In the genomic region with DNA sequence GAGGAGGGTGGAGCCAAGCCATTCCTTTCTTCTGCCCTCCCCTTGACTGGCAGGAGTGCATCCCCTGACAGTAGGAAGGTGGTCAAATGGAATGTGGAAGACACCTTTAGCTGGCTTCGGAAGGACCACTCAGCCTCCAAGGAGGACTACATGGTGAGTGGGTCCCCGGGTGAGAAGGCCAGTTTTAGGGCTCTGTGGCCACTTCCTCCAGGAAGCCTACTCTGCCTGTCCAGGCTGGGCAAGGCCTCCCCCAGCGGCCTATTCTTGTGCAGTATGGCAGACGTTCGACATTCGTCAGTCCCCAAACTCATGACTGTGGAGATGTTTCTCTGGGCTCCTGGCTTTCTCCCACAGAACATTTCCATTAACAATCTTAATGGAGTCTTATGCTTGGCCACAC, we compare ENCODE assay signal across 26 cellular contexts. TPM values are rescaled to one million over a fixed set of nuclear protein-coding genes. Genes with fewer than 3 reads are reported as not detected.
DNase-seq lines count a peak whose midpoint lies in the region; ATAC-seq, FAIRE-seq and TF ChIP-seq lines count a peak whose summit lies in the region.
"Had no signal": no experiment of that assay in that cellular context is flagged by ENCODE, and none has a peak within 500 bp of the region (broad histone marks: within the 10 kb centered on the region; RNA-seq: fewer than 3 reads in every experiment).

No MANE protein-coding gene starts in this region.

- H3K9me3 ChIP-seq in PC-3 (ENCODE audit: low read length) = no peaks in the 10 kb centered on the region
- H3K9me3 ChIP-seq in astrocyte (ENCODE audit: insufficient read depth, low read depth, low read length) = no peaks in the 10 kb centered on the region
- no peaks in the 10 kb centered on the region for H3K9me3 ChIP-seq in psoas muscle
- H3K9me3 ChIP-seq: ascending aorta, BE2C, Caco-2, neutrophil, prostate gland, thoracic aorta had no signal

- no peak overlapping the region for H3K9ac ChIP-seq in PC-3 (ENCODE audit: low read length)
- H3K9ac ChIP-seq in astrocyte (ENCODE audit: low read length) = peak overlapping the region; percentile 21

- no peaks in the 10 kb centered on the region for H3K4me1 ChIP-seq in PC-3 (ENCODE audit: insufficient read depth, low read length)
- H3K4me1 ChIP-seq in astrocyte (ENCODE audit: insufficient read depth, low read length) = peaks cover 4% of the 10 kb centered on the region
- H3K4me1 ChIP-seq in psoas muscle = peaks cover 27% of the 10 kb centered on the region
- H3K4me1 ChIP-seq: ascending aorta, BE2C, Caco-2, prostate gland had no signal

- H3K27ac ChIP-seq in PC-3 (ENCODE audit: low read length) = 0 out of 2 replicates have a peak overlapping the region, but pooled peaks have one; percentile 14
- H3K27ac ChIP-seq in astrocyte (ENCODE audit: low read depth, low read length) = peak overlapping the region; percentile 1
- peak overlapping the region; percentile 77 for H3K27ac ChIP-seq in psoas muscle
- H3K27ac ChIP-seq: ascending aorta, neutrophil, prostate gland, thoracic aorta had no signal

- CTCF ChIA-PET in activated CD8-positive, alpha-beta T cell treated with anti-CD3 and anti-CD28 coated beads for 36 hours (lab: Charles Lee) = interaction anchor here (0.7 to 3.6 kb wide), 8 partner anchors 9 to 172 kb away, joined by 3 to 20 read pairs (median 4); a partner anchor contains a TSS
- CTCF ChIA-PET in activated CD8-positive, alpha-beta T cell treated with anti-CD3 and anti-CD28 coated beads, Interleukin-2, amount 10 ng/mL, durations not matched to agents 7 days and 5 days (lab: Charles Lee) = interaction anchor here (1.0 to 2.2 kb wide), 4 partner anchors 20 to 145 kb away, joined by 3 to 14 read pairs (median 4); no protein-coding TSS in a partner anchor
- CTCF ChIA-PET in PC-3 (lab: Charles Lee) = no interaction called here

- ATAC-seq in activated CD8-positive, alpha-beta T cell treated with anti-CD3 and anti-CD28 coated beads for 36 hours = no peak
- ATAC-seq in activated CD8-positive, alpha-beta T cell treated with anti-CD3 and anti-CD28 coated beads, Interleukin-2, amount 10 ng/mL, durations not matched to agents 7 days and 5 days = no peak
- ATAC-seq in PC-3 (no peak), psoas muscle (no peak), HG03439 (IDR thresholded peaks at IDR 0.05; ENCODE audit: unreplicated experiment) (no peak)
- ATAC-seq: stimulated activated memory B cell treated with anti-CD40 and anti-IgM and Interleukin-4, amounts not matched to agents 10 μg/mL and 1 μg/mL and 100 μg/mL, for 72 hours had no signal

- no TSS peak for BruUV-seq in PC-3 (replicated peaks; lab: Mats Ljungman, UMichigan)

- intact Hi-C loops in activated CD8-positive, alpha-beta T cell treated with anti-CD3 and anti-CD28 coated beads for 36 hours (cut with micrococcal nuclease) = no loop called here
- intact Hi-C loops in PC-3 (cut with micrococcal nuclease) = no loop called here
- intact Hi-C loops in psoas muscle (cut with DNase I) = no loop called here

- peak overlapping the region; percentile 75 for H3K27ac Mint-ChIP-seq in activated CD8-positive, alpha-beta T cell treated with anti-CD3 and anti-CD28 coated beads for 36 hours
- H3K27ac Mint-ChIP-seq in activated CD8-positive, alpha-beta T cell treated with anti-CD3 and anti-CD28 coated beads, Interleukin-2, amount 10 ng/mL, durations not matched to agents 7 days and 5 days = no peak overlapping the region
- H3K27ac Mint-ChIP-seq in astrocyte (ENCODE audit: unreplicated experiment) = no peak overlapping the region

- H2AFZ ChIP-seq in PC-3 (ENCODE audit: low read length) (no peak overlapping the region), astrocyte (ENCODE audit: low read depth, low read length) (no peak overlapping the region)

- no peak for FAIRE-seq in astrocyte (lab: Jason Lieb, UNC)
- FAIRE-seq: A204.1, frontal cortex, kidney had no signal

- H4K20me1 ChIP-seq in PC-3 (ENCODE audit: low read length) = no peaks in the 10 kb centered on the region
- H4K20me1 ChIP-seq in astrocyte (ENCODE audit: insufficient read depth, low read length) = peaks cover 22% of the 10 kb centered on the region

- H3K36me3 Mint-ChIP-seq in activated CD8-positive, alpha-beta T cell treated with anti-CD3 and anti-CD28 coated beads for 36 hours (ENCODE audit: low read depth) = peaks cover 36% of the 10 kb centered on the region
- peaks cover 58% of the 10 kb centered on the region for H3K36me3 Mint-ChIP-seq in activated CD8-positive, alpha-beta T cell treated with anti-CD3 and anti-CD28 coated beads, Interleukin-2, amount 10 ng/mL, durations not matched to agents 7 days and 5 days (ENCODE audit: low read depth)
- H3K36me3 Mint-ChIP-seq in astrocyte (ENCODE audit: low read depth, unreplicated experiment) = peaks cover 30% of the 10 kb centered on the region

- H3K4me3 ChIP-seq in PC-3 (ENCODE audit: low read length) (no peak overlapping the region), astrocyte (ENCODE audit: insufficient read depth, low read depth, low read length) (no peak overlapping the region), psoas muscle (no peak overlapping the region)
- H3K4me3 ChIP-seq: ascending aorta, prostate gland, thoracic aorta had no signal

- no peak overlapping the region for H3K4me2 ChIP-seq in PC-3 (ENCODE audit: low read length)
- H3K4me2 ChIP-seq in astrocyte (ENCODE audit: low read length) = no peak overlapping the region

- DNase-seq in activated CD8-positive, alpha-beta T cell treated with anti-CD3 and anti-CD28 coated beads for 36 hours = no peak
- DNase-seq in activated CD8-positive, alpha-beta T cell treated with anti-CD3 and anti-CD28 coated beads, Interleukin-2, amount 10 ng/mL, durations not matched to agents 7 days and 5 days = no peak
- no peak for DNase-seq in PC-3
- DNase-seq in astrocyte (ENCODE audit: low read depth) = no peak
- DNase-seq in psoas muscle = no peak
- no peak for DNase-seq in D341Med (ENCODE audit: low spot score)
- no peak for DNase-seq in NCI-H226
- DNase-seq: activated CD4-positive, CD25-positive, alpha-beta regulatory T cell treated with anti-CD3 and anti-CD28 coated beads, Interleukin-2, amount 50 U/mL, for 72 hours; activated effector memory CD4-positive, alpha-beta T cell treated with Interleukin-2 at 50 U/mL for 16 hours; BE2C; Caco-2; KBM-7; kidney; NCI-H2171 treated with DMSO at 0.1 percent for 48 hours; NCI-H69; SHP77; stimulated activated CD4-positive, alpha-beta T cell treated with anti-CD3 and anti-CD28 coated beads, Interleukin-1b, Interleukin-23, amount 100 ng/mL, for 48 hours had no signal

- POLR2A ChIA-PET in activated CD8-positive, alpha-beta T cell treated with anti-CD3 and anti-CD28 coated beads for 36 hours (lab: Charles Lee) = interaction anchor here (1.2 to 12.9 kb wide), 8 partner anchors 7 to 53 kb away, joined by 3 to 119 read pairs (median 4); a partner anchor contains a TSS
- POLR2A ChIA-PET in activated CD8-positive, alpha-beta T cell treated with anti-CD3 and anti-CD28 coated beads, Interleukin-2, amount 10 ng/mL, durations not matched to agents 7 days and 5 days (lab: Charles Lee) = interaction anchor here (1.1 kb wide), 1 partner anchor 9 kb away, joined by 4 read pairs; no protein-coding TSS in a partner anchor
- POLR2A ChIA-PET in PC-3 (lab: Charles Lee; ENCODE audit: unreplicated experiment) = no interaction called here

- 81 to 89% (median 83%) methylated on average over 6 of the region's 6 CpGs for WGBS in psoas muscle, 3 donors

- H3K79me2 ChIP-seq in PC-3 (ENCODE audit: low read length) (no peaks in the 10 kb centered on the region), astrocyte (ENCODE audit: insufficient read depth, low read length) (peaks cover 2% of the 10 kb centered on the region)

- H3K4me3 Mint-ChIP-seq in activated CD8-positive, alpha-beta T cell treated with anti-CD3 and anti-CD28 coated beads for 36 hours = no peak overlapping the region
- no peak overlapping the region for H3K4me3 Mint-ChIP-seq in activated CD8-positive, alpha-beta T cell treated with anti-CD3 and anti-CD28 coated beads, Interleukin-2, amount 10 ng/mL, durations not matched to agents 7 days and 5 days
- no peak overlapping the region for H3K4me3 Mint-ChIP-seq in astrocyte (ENCODE audit: unreplicated experiment)
- H3K4me3 Mint-ChIP-seq: central memory CD8-positive, alpha-beta T cell; stimulated activated memory B cell treated with anti-CD40 and anti-IgM and Interleukin-4, amounts not matched to agents 10 μg/mL and 1 μg/mL and 100 μg/mL, for 72 hours had no signal

- TF ChIP-seq CTCF in activated CD8-positive, alpha-beta T cell treated with anti-CD3 and anti-CD28 coated beads for 36 hours (IDR thresholded peaks at IDR 0.05) = no peak
- no peak for TF ChIP-seq CTCF in PC-3 (conservative IDR thresholded peaks at IDR 0.05; ENCODE audit: low read depth, low read length)
- TF ChIP-seq CTCF in astrocyte (IDR thresholded peaks at IDR 0.05; ENCODE audit: insufficient read depth, low read depth, low read length) = no peak
- no peak for TF ChIP-seq CTCF in psoas muscle (IDR thresholded peaks at IDR 0.05)

- H3K4me1 Mint-ChIP-seq in activated CD8-positive, alpha-beta T cell treated with anti-CD3 and anti-CD28 coated beads for 36 hours (ENCODE audit: low read depth) = peaks cover 16% of the 10 kb centered on the region
- H3K4me1 Mint-ChIP-seq in activated CD8-positive, alpha-beta T cell treated with anti-CD3 and anti-CD28 coated beads, Interleukin-2, amount 10 ng/mL, durations not matched to agents 7 days and 5 days (ENCODE audit: low read depth) = peaks cover 8% of the 10 kb centered on the region
- peaks cover 8% of the 10 kb centered on the region for H3K4me1 Mint-ChIP-seq in astrocyte (ENCODE audit: low read depth, unreplicated experiment)

- no peaks in the 10 kb centered on the region for H3K27me3 ChIP-seq in PC-3 (ENCODE audit: low read length)
- no peaks in the 10 kb centered on the region for H3K27me3 ChIP-seq in astrocyte (ENCODE audit: insufficient read depth, low read length)
- no peaks in the 10 kb centered on the region for H3K27me3 ChIP-seq in psoas muscle (ENCODE audit: insufficient read depth in 3 of 3, low read length in 2 of 3)
- H3K27me3 ChIP-seq: ascending aorta, BE2C, neutrophil had no signal

- H3F3A ChIP-seq in PC-3 (ENCODE audit: low read length, unreplicated experiment) = no peaks in the 10 kb centered on the region

- no peaks in the 10 kb centered on the region for H3K9me3 Mint-ChIP-seq in activated CD8-positive, alpha-beta T cell treated with anti-CD3 and anti-CD28 coated beads for 36 hours
- H3K9me3 Mint-ChIP-seq in activated CD8-positive, alpha-beta T cell treated with anti-CD3 and anti-CD28 coated beads, Interleukin-2, amount 10 ng/mL, durations not matched to agents 7 days and 5 days (ENCODE audit: insufficient read depth) = no peaks in the 10 kb centered on the region
- no peaks in the 10 kb centered on the region for H3K9me3 Mint-ChIP-seq in astrocyte (ENCODE audit: unreplicated experiment)
- H3K9me3 Mint-ChIP-seq: central memory CD8-positive, alpha-beta T cell; stimulated activated memory B cell treated with anti-CD40 and anti-IgM and Interleukin-4, amounts not matched to agents 10 μg/mL and 1 μg/mL and 100 μg/mL, for 72 hours had no signal

- no peaks in the 10 kb centered on the region for H3K9me2 ChIP-seq in PC-3 (replicated peaks; ENCODE audit: low read length)

- H3K36me3 ChIP-seq in PC-3 (ENCODE audit: low read depth, low read length) (peaks cover 54% of the 10 kb centered on the region), astrocyte (ENCODE audit: insufficient read depth, low read length) (peaks cover 34% of the 10 kb centered on the region), psoas muscle (ENCODE audit: insufficient read depth in 1 of 2, low read depth in 1 of 2) (peaks cover 15 to 100% of the 10 kb centered on the region in 2 donors)

- H3K27me3 Mint-ChIP-seq in activated CD8-positive, alpha-beta T cell treated with anti-CD3 and anti-CD28 coated beads for 36 hours = no peaks in the 10 kb centered on the region
- H3K27me3 Mint-ChIP-seq in activated CD8-positive, alpha-beta T cell treated with anti-CD3 and anti-CD28 coated beads, Interleukin-2, amount 10 ng/mL, durations not matched to agents 7 days and 5 days (ENCODE audit: low read depth) = no peaks in the 10 kb centered on the region
- H3K27me3 Mint-ChIP-seq in astrocyte (ENCODE audit: low read depth, unreplicated experiment) = no peaks in the 10 kb centered on the region
- H3K27me3 Mint-ChIP-seq: central memory CD8-positive, alpha-beta T cell; stimulated activated memory B cell treated with anti-CD40 and anti-IgM and Interleukin-4, amounts not matched to agents 10 μg/mL and 1 μg/mL and 100 μg/mL, for 72 hours had no signal

RNA-seq across cellular contexts. Expression of a gene that starts 9.1 kb away (rescaled TPM):
- total RNA-seq in activated CD8-positive, alpha-beta T cell treated with anti-CD3 and anti-CD28 coated beads for 36 hours = 10 to 100 TPM; 27.8 to 29.5 TPM
- 10 to 100 TPM; 40.3 to 41.2 TPM for total RNA-seq in activated CD8-positive, alpha-beta T cell treated with anti-CD3 and anti-CD28 coated beads, Interleukin-2, amount 10 ng/mL, durations not matched to agents 7 days and 5 days
- total RNA-seq in PC-3 (2014; rRNA removed) (18.4 and 20.2 TPM in 2 replicates), astrocyte (12.9 and 13.0 TPM in 2 replicates), psoas muscle (10 to 100 TPM; 24.7 to 46.7 (median 32.0) TPM)
- polyA plus RNA-seq in psoas muscle = 10 to 100 TPM; 26.0 to 41.3 (median 29.7) TPM

RNA-seq across cellular contexts. Expression of a gene that starts 28.4 kb away (rescaled TPM):
- total RNA-seq in activated CD8-positive, alpha-beta T cell treated with anti-CD3 and anti-CD28 coated beads for 36 hours = 10 to 100 TPM; 27.0 to 28.8 TPM
- 10 to 100 TPM; 33.1 to 34.5 TPM for total RNA-seq in activated CD8-positive, alpha-beta T cell treated with anti-CD3 and anti-CD28 coated beads, Interleukin-2, amount 10 ng/mL, durations not matched to agents 7 days and 5 days
- total RNA-seq in PC-3 (2014; rRNA removed) (32.2 and 36.9 TPM in 2 replicates), astrocyte (18.2 and 18.6 TPM in 2 replicates), psoas muscle (10 to 100 TPM; 10.2 to 11.5 (median 10.9) TPM)
- polyA plus RNA-seq in psoas muscle = 1 to 10 TPM; 6.9 to 9.0 (median 7.2) TPM

RNA-seq across cellular contexts. Expression of a gene that starts 31.7 kb away (rescaled TPM):
- total RNA-seq in activated CD8-positive, alpha-beta T cell treated with anti-CD3 and anti-CD28 coated beads for 36 hours = 1 to 10 TPM; 7.4 to 8.6 TPM
- total RNA-seq in activated CD8-positive, alpha-beta T cell treated with anti-CD3 and anti-CD28 coated beads, Interleukin-2, amount 10 ng/mL, durations not matched to agents 7 days and 5 days = 1 to 10 TPM; 2.2 to 2.8 TPM
- total RNA-seq in PC-3 (2014; rRNA removed) (56.6 and 61.5 TPM in 2 replicates), astrocyte (162 and 167 TPM in 2 replicates), psoas muscle (10 to 100 TPM; 19.0 to 38.0 (median 33.9) TPM)
- 10 to 100 TPM in 2 of 3 donors, 1 to 10 TPM in 1; 7.9 to 14.4 (median 13.1) TPM for polyA plus RNA-seq in psoas muscle

RNA-seq across cellular contexts. Expression of a gene that starts 52.5 kb away (rescaled TPM):
- 10 to 100 TPM; 34.5 to 40.2 TPM for total RNA-seq in activated CD8-positive, alpha-beta T cell treated with anti-CD3 and anti-CD28 coated beads for 36 hours
- 10 to 100 TPM; 63.4 to 64.1 TPM for total RNA-seq in activated CD8-positive, alpha-beta T cell treated with anti-CD3 and anti-CD28 coated beads, Interleukin-2, amount 10 ng/mL, durations not matched to agents 7 days and 5 days
- 98.0 and 129 TPM in 2 replicates for total RNA-seq in PC-3 (2014; rRNA removed)
- total RNA-seq in astrocyte = 69.0 and 87.5 TPM in 2 replicates
- total RNA-seq in psoas muscle = 10 to 100 TPM; 43.0 to 55.4 (median 47.3) TPM
- 10 to 100 TPM; 41.3 to 59.8 (median 51.8) TPM for polyA plus RNA-seq in psoas muscle

RNA-seq across cellular contexts. Expression of a gene that starts 52.6 kb away (rescaled TPM):
- 1 to 10 TPM; 2.4 to 2.9 TPM for total RNA-seq in activated CD8-positive, alpha-beta T cell treated with anti-CD3 and anti-CD28 coated beads for 36 hours
- total RNA-seq in activated CD8-positive, alpha-beta T cell treated with anti-CD3 and anti-CD28 coated beads, Interleukin-2, amount 10 ng/mL, durations not matched to agents 7 days and 5 days = 1 to 10 TPM; 1.1 to 1.3 TPM
- total RNA-seq in PC-3 (2014; rRNA removed) = 2.3 and 3.7 TPM in 2 replicates
- total RNA-seq in astrocyte = 6.7 and 6.9 TPM in 2 replicates
- 10 to 100 TPM in 1 of 4 donors, 1 to 10 TPM in 3; 5.3 to 11.8 (median 8.2) TPM for total RNA-seq in psoas muscle
- polyA plus RNA-seq in psoas muscle = 1 to 10 TPM; 4.3 to 8.0 (median 7.2) TPM

Comparison
In these comparisons a context has a peak if more than half of its experiments do, and no peak if none do; other contexts are left out.
1. H3K27ac ChIP-seq: peak in every context shown above with its lines; median percentile 77 in psoas muscle; 14 in PC-3; 1 in astrocyte.